ENCODE assay signal across 19 cellular contexts in the genomic region with DNA sequence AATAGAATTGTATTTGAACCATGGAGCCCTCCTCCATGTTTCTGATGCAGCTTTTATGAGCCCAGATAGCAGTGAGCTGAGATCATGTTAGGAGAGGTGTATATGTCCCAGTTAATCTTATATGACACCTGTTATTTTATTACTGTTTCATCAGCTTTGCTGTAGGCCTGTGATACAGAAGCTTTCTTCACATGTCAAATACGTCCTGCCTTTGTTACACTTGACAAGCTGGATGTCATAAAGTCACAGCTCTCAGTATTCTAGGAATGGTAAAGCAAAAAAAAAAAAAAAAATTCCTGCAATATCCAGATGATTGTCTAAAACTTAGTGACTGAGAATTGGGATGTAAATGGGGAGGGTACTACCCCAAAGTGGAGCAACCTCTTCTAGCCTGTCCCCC.
"Had no signal": no experiment of that assay in that cellular context is flagged by ENCODE, and none has a peak within 500 bp of the region (broad histone marks: within the 10 kb centered on the region; RNA-seq: fewer than 3 reads in every experiment).

No MANE protein-coding gene starts in this region.

- H3K4me3 Mint-ChIP-seq: immature natural killer cell, mesothelial cell of epicardium had no signal

- H3K9me3 Mint-ChIP-seq: mesothelial cell of epicardium had no signal

- H3K27ac Mint-ChIP-seq: immature natural killer cell, mesothelial cell of epicardium had no signal

- H3K36me3 Mint-ChIP-seq: immature natural killer cell, mesothelial cell of epicardium had no signal

- DNase-seq: dermis blood vessel endothelial cell; dorsolateral prefrontal cortex; effector CD4-positive, alpha-beta T cell; effector memory CD4-positive, alpha-beta T cell; heart left ventricle; hypothalamus; immature natural killer cell; islet precursor cell; kidney; kidney glomerular epithelial cell; left colon; left lung; lower lobe of right lung; mesenchymal stem cell; mucosa of descending colon had no signal

- H3K4me1 Mint-ChIP-seq: immature natural killer cell had no signal

- ATAC-seq: foreskin keratinocyte, gastroesophageal sphincter, heart left ventricle, left colon, left lung, left ventricle myocardium superior, lower lobe of right lung, mucosa of descending colon had no signal
